19 cellular contexts compared by ENCODE assay signal in genomic region chr11:40388097-40388818, GRCh38.
DNase-seq lines count a peak whose midpoint lies in the region; ATAC-seq and TF ChIP-seq lines count a peak whose summit lies in the region.
"Had no signal": no experiment of that assay in that cellular context is flagged by ENCODE, and none has a peak within 500 bp of the region (broad histone marks: within the 10 kb centered on the region; RNA-seq: fewer than 3 reads in every experiment).

No MANE protein-coding gene starts in this region.

- H3K36me3 ChIP-seq in GM23248 (ENCODE audit: low read depth), result no peaks in the 10 kb centered on the region
- no peaks in the 10 kb centered on the region for H3K36me3 ChIP-seq in esophagus squamous epithelium
- H3K36me3 ChIP-seq: upper lobe of right lung had no signal

- H3F3A ChIP-seq in GM23248 (ENCODE audit: insufficient read depth), result no peaks in the 10 kb centered on the region

- H3K27ac ChIP-seq in GM23248 (no peak overlapping the region), esophagus squamous epithelium (no peak overlapping the region)
- H3K27ac ChIP-seq: upper lobe of right lung had no signal

- in situ Hi-C loops in GM23248 (cut with MboI), result no loop called here

- no peak for ATAC-seq in HG03196 (IDR thresholded peaks at IDR 0.05; ENCODE audit: unreplicated experiment)
- no peak for ATAC-seq in GM18858 (IDR thresholded peaks at IDR 0.05; ENCODE audit: unreplicated experiment)
- ATAC-seq: naive thymus-derived CD4-positive, alpha-beta T cell; upper lobe of right lung had no signal

- no peaks in the 10 kb centered on the region for H4K20me1 ChIP-seq in GM23248 (ENCODE audit: insufficient read depth)

- H2AFZ ChIP-seq in GM23248, result no peak overlapping the region

- intact Hi-C loops in esophagus squamous epithelium (cut with DNase I), result no loop called here

- DNase-seq in GM23248 (peak; percentile 10), RPMI7951 (ENCODE audit: low read depth) (peak; percentile 36), fibroblast of mammary gland (ENCODE audit: low read depth) (peak; percentile 81), skeletal muscle cell (ENCODE audit: low read depth) (peak; percentile 36), GM19240 (ENCODE audit: insufficient read length, low spot score) (no peak), esophagus squamous epithelium (lab: John Stamatoyannopoulos, UW) (no peak)
- DNase-seq: activated CD4-positive, alpha-beta T cell treated with anti-CD3 and anti-CD28 coated beads, Interleukin-2, amount 10 ng/mL, durations not matched to agents 24 days and 14 days; activated naive CD4-positive, alpha-beta T cell treated with anti-CD3 and anti-CD28 coated beads for 36 hours; activated T-cell treated with anti-CD3 and anti-CD28 coated beads for 4 hours; CD4-positive, alpha-beta T cell; DMS79 treated with DMSO at 0.1 percent for 48 hours; mammary epithelial cell; naive thymus-derived CD4-positive, alpha-beta T cell; NCI-H226; stimulated activated CD4-positive, alpha-beta T cell treated with anti-CD3 and anti-CD28 coated beads, Interleukin-15, amount 100 ng/mL, for 24 hours; stimulated activated naive CD4-positive, alpha-beta T cell treated with Interleukin-2 at 50 U/mL for 16 hours; upper lobe of right lung had no signal

- H3K9me3 ChIP-seq in GM23248 (ENCODE audit: low read depth) (no peaks in the 10 kb centered on the region), esophagus squamous epithelium (peaks cover 0 to 4% (median 0%) of the 10 kb centered on the region in 3 donors)
- H3K9me3 ChIP-seq: upper lobe of right lung had no signal

- no peak for TF ChIP-seq POLR2A in esophagus squamous epithelium (IDR thresholded peaks at IDR 0.05)

- no peak overlapping the region for H3K9ac ChIP-seq in GM23248

- H3K27me3 ChIP-seq in GM23248 (replicated peaks; ENCODE audit: insufficient read depth), result no peaks in the 10 kb centered on the region
- no peaks in the 10 kb centered on the region for H3K27me3 ChIP-seq in esophagus squamous epithelium
- H3K27me3 ChIP-seq: upper lobe of right lung had no signal

- H3K4me1 ChIP-seq in GM23248 (ENCODE audit: insufficient read depth) (no peaks in the 10 kb centered on the region), esophagus squamous epithelium (no peaks in the 10 kb centered on the region)
- H3K4me1 ChIP-seq: upper lobe of right lung had no signal

- 29% methylated on average over 4 of the region's 4 CpGs for WGBS in GM23248 (ENCODE audit: low coverage in 1 of 2, low lambda C conversion rate in 2 of 2, missing lambda C conversion rate in 2 of 2), 2 experiments
- 65% methylated on average over 4 of the region's 4 CpGs for WGBS in esophagus squamous epithelium, 2 donors

- H3K4me3 ChIP-seq in GM23248 (no peak overlapping the region), fibroblast of mammary gland (ENCODE audit: control insufficient read depth, low read depth, low read length) (no peak overlapping the region), skeletal muscle cell (ENCODE audit: low read depth, low read length) (no peak overlapping the region), esophagus squamous epithelium (no peak overlapping the region)
- H3K4me3 ChIP-seq: upper lobe of right lung had no signal

- H3K9me2 ChIP-seq in GM23248 (ENCODE audit: insufficient read depth), result no peaks in the 10 kb centered on the region

- no peaks in the 10 kb centered on the region for H3K79me2 ChIP-seq in GM23248 (ENCODE audit: insufficient read depth)

- TF ChIP-seq CTCF in fibroblast of mammary gland (conservative IDR thresholded peaks at IDR 0.05; ENCODE audit: control insufficient read depth, insufficient read depth, low read depth, low read length) (no peak), esophagus squamous epithelium (IDR thresholded peaks at IDR 0.05) (no peak)

- H3K4me2 ChIP-seq in GM23248 (ENCODE audit: unreplicated experiment), result no peak overlapping the region

Comparison
In these comparisons a context has a peak if more than half of its experiments do, and no peak if none do; other contexts are left out.
1. DNase-seq: peak in GM23248 (single experiment), RPMI7951 (single experiment), fibroblast of mammary gland (single experiment) and skeletal muscle cell (single experiment); none in GM19240 (single experiment) and esophagus squamous epithelium (single experiment).